In genomic region chr4:80265571-80266266, GRCh38 we compare ENCODE assay signal across 8 cellular contexts. TPM values are rescaled to one million over a fixed set of nuclear protein-coding genes. Genes with fewer than 3 reads are reported as not detected.
DNase-seq lines count a peak whose midpoint lies in the region; ATAC-seq and TF ChIP-seq lines count a peak whose summit lies in the region.

No MANE protein-coding gene starts in this region.

- H3K4me1 ChIP-seq in rectal smooth muscle tissue (ENCODE audit: control insufficient read depth, insufficient read depth, low read length), result no peaks in the 10 kb centered on the region

- no peaks in the 10 kb centered on the region for H3K36me3 Mint-ChIP-seq in T-helper 1 cell treated with Interleukin-12 subunit alpha and Interleukin-12 subunit beta and Interleukin-4 antibody, amounts not matched to agents 30 μg/mL and 1 μg/mL, for 36 hours (ENCODE audit: low read depth)

- H3K4me3 Mint-ChIP-seq in T-helper 1 cell treated with Interleukin-12 subunit alpha and Interleukin-12 subunit beta and Interleukin-4 antibody, amounts not matched to agents 30 μg/mL and 1 μg/mL, for 36 hours, result peak overlapping the region; percentile 42

- ATAC-seq in SK-N-SH treated with all-trans-retinoic acid at 6 μM for 48 hours (peak; percentile 44), GM18870 (IDR thresholded peaks at IDR 0.05; ENCODE audit: unreplicated experiment) (no peak), GM21381 (IDR thresholded peaks at IDR 0.05; ENCODE audit: unreplicated experiment) (no peak)

- TF ChIP-seq CTCF in fibroblast of villous mesenchyme (IDR thresholded peaks at IDR 0.05; ENCODE audit: insufficient read depth, low read depth, low read length), result no peak

- DNase-seq in T-helper 1 cell (no peak), fibroblast of villous mesenchyme (ENCODE audit: low read depth) (peak; percentile 60), T-helper 2 cell (no peak)

- peaks cover 19% of the 10 kb centered on the region for H3K4me1 Mint-ChIP-seq in T-helper 1 cell treated with Interleukin-12 subunit alpha and Interleukin-12 subunit beta and Interleukin-4 antibody, amounts not matched to agents 30 μg/mL and 1 μg/mL, for 36 hours (ENCODE audit: low read depth)

- H3K9ac ChIP-seq in rectal smooth muscle tissue (ENCODE audit: low read length), result peak overlapping the region; percentile 67

- H3K36me3 ChIP-seq in rectal smooth muscle tissue (ENCODE audit: control insufficient read depth, insufficient read depth, low read length), result no peaks in the 10 kb centered on the region

- peaks cover 93% of the 10 kb centered on the region for H3K27me3 Mint-ChIP-seq in T-helper 1 cell treated with Interleukin-12 subunit alpha and Interleukin-12 subunit beta and Interleukin-4 antibody, amounts not matched to agents 30 μg/mL and 1 μg/mL, for 36 hours (ENCODE audit: low read depth)

- H3K4me3 ChIP-seq in fibroblast of villous mesenchyme (ENCODE audit: low read depth, low read length) (peak overlapping the region; percentile 67), rectal smooth muscle tissue (ENCODE audit: low read length) (peak overlapping the region; percentile 76)

- peak overlapping the region; percentile 79 for H3K27ac ChIP-seq in rectal smooth muscle tissue (ENCODE audit: low read depth, low read length)

- H3K27me3 ChIP-seq in rectal smooth muscle tissue (ENCODE audit: control insufficient read depth, insufficient read depth, low read length), result no peaks in the 10 kb centered on the region

- H3K9me3 Mint-ChIP-seq in T-helper 1 cell treated with Interleukin-12 subunit alpha and Interleukin-12 subunit beta and Interleukin-4 antibody, amounts not matched to agents 30 μg/mL and 1 μg/mL, for 36 hours, result no peaks in the 10 kb centered on the region

- H3K27ac Mint-ChIP-seq in T-helper 1 cell treated with Interleukin-12 subunit alpha and Interleukin-12 subunit beta and Interleukin-4 antibody, amounts not matched to agents 30 μg/mL and 1 μg/mL, for 36 hours, result no peak overlapping the region

TF ChIP-seq in SK-N-SH treated with all-trans-retinoic acid at 6 μM for 48 hours, 23 proteins besides CTCF, POLR2A, EP300 and RAD21:
- no peak for TF ChIP-seq CSDC2 (CRISPR knock-in tag; IDR thresholded peaks at IDR 0.05)
- TF ChIP-seq TOX (CRISPR knock-in tag; IDR thresholded peaks at IDR 0.05; ENCODE audit: borderline replicate concordance), result peak; percentile 16; the same call in 1 of the 2 replicates

RNA-seq across cellular contexts. Expression of gene FGF5, which starts 0.7 kb away (rescaled TPM):
- 5.2 and 6.1 TPM in 2 replicates for total RNA-seq in fibroblast of villous mesenchyme
